In the genomic region with DNA sequence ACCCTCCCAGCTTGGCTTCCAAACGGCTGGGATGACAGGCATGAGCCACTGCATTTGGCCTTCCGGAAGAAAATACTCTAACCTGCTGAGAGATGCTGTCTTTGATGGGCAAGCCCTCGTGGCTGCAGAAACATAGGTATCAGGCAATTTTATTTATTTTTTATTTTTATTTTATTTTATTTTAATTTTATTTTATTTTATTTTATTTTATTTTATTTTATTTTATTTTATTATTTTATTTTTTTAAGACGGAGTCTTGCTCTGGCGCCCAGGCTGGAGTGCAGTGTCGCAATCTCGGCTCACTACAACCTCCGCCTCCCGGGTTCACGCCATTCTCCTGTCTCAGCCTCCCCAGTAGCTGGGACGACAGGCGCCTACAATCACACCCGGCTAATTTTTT, we compare ENCODE assay signal across 1 cellular context.
DNase-seq lines count a peak whose midpoint lies in the region; ATAC-seq and TF ChIP-seq lines count a peak whose summit lies in the region.
"Not testable (repeated sequence)": the region's sequence is repeated elsewhere in the genome, so short reads cannot be mapped to it uniquely, and the experiment has no call there.

No MANE protein-coding gene starts in this region.

- not testable (repeated sequence) for H3K27ac Mint-ChIP-seq in WTC11

- H3K36me3 Mint-ChIP-seq in WTC11, result peaks cover 17% of the 10 kb centered on the region

- POLR2A ChIA-PET in WTC11 (lab: Charles Lee), result not testable (repeated sequence)

- not testable (repeated sequence) for DNase-seq in WTC11 (ENCODE audit: low spot score)

- H3K4me1 Mint-ChIP-seq in WTC11, result peaks cover 13% of the 10 kb centered on the region

- H3K4me3 Mint-ChIP-seq in WTC11, result not testable (repeated sequence)

- ATAC-seq in WTC11, result not testable (repeated sequence)

- TF ChIP-seq CTCF in WTC11 (IDR thresholded peaks at IDR 0.05), result not testable (repeated sequence)

- H3K9me3 Mint-ChIP-seq in WTC11, result peaks cover 34% of the 10 kb centered on the region

- not testable (repeated sequence) for H3K27me3 Mint-ChIP-seq in WTC11 (ENCODE audit: low read depth)

- CTCF ChIA-PET in WTC11 (lab: Charles Lee), result not testable (repeated sequence)

TF ChIP-seq in WTC11, 78 proteins besides CTCF, POLR2A, EP300 and RAD21:
- peak; percentile 100 for TF ChIP-seq HMGA2 (CRISPR knock-in tag; IDR thresholded peaks at IDR 0.05)
